In genomic region chr1:204836856-204837255, GRCh38 we compare ENCODE assay signal across 22 cellular contexts. TPM values are rescaled to one million over a fixed set of nuclear protein-coding genes. Genes with fewer than 3 reads are reported as not detected.
DNase-seq lines count a peak whose midpoint lies in the region; ATAC-seq and TF ChIP-seq lines count a peak whose summit lies in the region.
"Had no signal": no experiment of that assay in that cellular context is flagged by ENCODE, and none has a peak within 500 bp of the region (broad histone marks: within the 10 kb centered on the region; RNA-seq: fewer than 3 reads in every experiment).

No MANE protein-coding gene starts in this region.

- H3K27me3 Mint-ChIP-seq in brain = peaks cover 6% of the 10 kb centered on the region

- H3K36me3 ChIP-seq in trophoblast cell (ENCODE audit: control insufficient read depth in 1 of 2, insufficient read depth in 2 of 2, low read length in 2 of 2) = no peaks in the 10 kb centered on the region
- H3K36me3 ChIP-seq: HAP-1 had no signal

- no peak overlapping the region for H2AFZ ChIP-seq in trophoblast cell (ENCODE audit: insufficient read depth, low read length, poor library complexity)

- no peak overlapping the region for H3K4me2 ChIP-seq in trophoblast cell (ENCODE audit: low read length)
- H3K4me2 ChIP-seq: SK-N-SH had no signal

- H2BK120ac ChIP-seq in trophoblast cell (ENCODE audit: insufficient read depth, low read length, poor library complexity) = no peak overlapping the region

- H3K4me3 ChIP-seq in trophoblast cell (ENCODE audit: low read depth, low read length) = no peak overlapping the region
- H3K4me3 ChIP-seq: HAP-1 had no signal

- H2BK12ac ChIP-seq in trophoblast cell (ENCODE audit: low read length) = no peak overlapping the region

- H4K8ac ChIP-seq in trophoblast cell (ENCODE audit: low read depth, low read length) = no peak overlapping the region

- no peak overlapping the region for H3K18ac ChIP-seq in trophoblast cell (ENCODE audit: low read length)

- WGBS in trophoblast cell (ENCODE audit: extremely low coverage, insufficient coverage, insufficient read length) = no CpG with 5 or more reads among the region's 1 CpG

- no peak overlapping the region for H4K91ac ChIP-seq in trophoblast cell (ENCODE audit: low read depth, low read length)

- H3K36me3 Mint-ChIP-seq in brain = peaks cover 7% of the 10 kb centered on the region
- H3K36me3 Mint-ChIP-seq: CD8-positive, alpha-beta T cell had no signal

- no peak overlapping the region for H3K9ac ChIP-seq in trophoblast cell (ENCODE audit: low read length)
- H3K9ac ChIP-seq: SK-N-SH had no signal

- no peak for ATAC-seq in HG02610 (IDR thresholded peaks at IDR 0.05; ENCODE audit: unreplicated experiment)
- ATAC-seq: CD8-positive, alpha-beta T cell; Panc1 had no signal

- H3K79me2 ChIP-seq in trophoblast cell (ENCODE audit: control insufficient read depth, insufficient read depth, low read length, poor library complexity) = no peaks in the 10 kb centered on the region

- no peak overlapping the region for H2AK5ac ChIP-seq in trophoblast cell (ENCODE audit: low read length)

- H3K4me3 Mint-ChIP-seq in brain = peak overlapping the region in 4 of 5 experiments; percentile 2 to 53 (median 42)
- H3K4me3 Mint-ChIP-seq: CD8-positive, alpha-beta T cell; IgD-negative memory B cell had no signal

- H3K9me3 ChIP-seq in trophoblast cell (ENCODE audit: insufficient read depth, low read depth, low read length) = peaks cover 2% of the 10 kb centered on the region
- H3K9me3 ChIP-seq: HAP-1, SK-N-SH had no signal

- TF ChIP-seq POLR2A in erythroblast (IDR thresholded peaks at IDR 0.05; ENCODE audit: low read length) = no peak

- H3K4ac ChIP-seq in trophoblast cell (ENCODE audit: low read depth, low read length) = no peak overlapping the region

- no peaks in the 10 kb centered on the region for H3K27me3 ChIP-seq in trophoblast cell (ENCODE audit: insufficient read depth, low read length)

- no peak overlapping the region for H4K12ac ChIP-seq in trophoblast cell (ENCODE audit: low read depth, low read length)

- DNase-seq in EH (ENCODE audit: low read depth) (peak; percentile 44), M059J (ENCODE audit: low read depth) (peak; percentile 53), trophoblast cell (peak; percentile 30 to 81), erythroblast (lab: John Stamatoyannopoulos, UW) (no peak), NCI-H2196 treated with DMSO at 0.1 percent for 48 hours (lab: John Stamatoyannopoulos, UW; ENCODE audit: unreplicated experiment) (no peak), kidney glomerular epithelial cell (lab: John Stamatoyannopoulos, UW) (no peak)
- DNase-seq: DMS153; GF-D8; NCI-H1417 treated with DMSO at 0.1 percent for 48 hours; NCI-H187; NCI-H2227 treated with DMSO at 0.1 percent for 48 hours; NCI-H524; NCI-H774; NK-92 treated with Interleukin-12 subunit alpha and Interleukin-12 subunit beta, amount 100 ng/mL, for 24 hours; SIG-M5; SK-N-SH had no signal

- peaks cover 0 to 6% of the 10 kb centered on the region in 2 experiments for H3K4me1 ChIP-seq in trophoblast cell (ENCODE audit: control insufficient read depth in 1 of 2, insufficient read depth in 2 of 2, low read length in 2 of 2)
- H3K4me1 ChIP-seq: HAP-1 had no signal

- H3K9me3 Mint-ChIP-seq in brain = peaks cover 0 to 7% (median 0%) of the 10 kb centered on the region in 5 experiments
- H3K9me3 Mint-ChIP-seq: CD8-positive, alpha-beta T cell; IgD-negative memory B cell had no signal

- H2BK5ac ChIP-seq in trophoblast cell (ENCODE audit: low read depth, low read length, poor library complexity) = no peak overlapping the region

- peaks cover 74% of the 10 kb centered on the region for H3K4me1 Mint-ChIP-seq in brain

- no peak overlapping the region for H3K23ac ChIP-seq in trophoblast cell (ENCODE audit: low read length)

- no peak for TF ChIP-seq CTCF in brain (conservative IDR thresholded peaks at IDR 0.05)

- no peak overlapping the region for H3K27ac ChIP-seq in trophoblast cell (ENCODE audit: low read depth, low read length)

- H3K14ac ChIP-seq in trophoblast cell (ENCODE audit: low read length) = no peak overlapping the region

- H3K27ac Mint-ChIP-seq in brain = peak overlapping the region in 2 of 5 experiments; percentile 3 to 48
- H3K27ac Mint-ChIP-seq: CD8-positive, alpha-beta T cell; IgD-negative memory B cell had no signal

- H3K79me1 ChIP-seq in trophoblast cell (ENCODE audit: low read length) = no peaks in the 10 kb centered on the region

RNA-seq across cellular contexts. Expression of gene NFASC, which starts 33.8 kb away (rescaled TPM):
- 17.6 and 24.1 TPM in 2 replicates for total RNA-seq in M059J (2014; rRNA removed; shearing (Covaris generic))
- 54.4 TPM for polyA plus RNA-seq in brain (ENCODE audit: insufficient read depth, low read depth, low replicate concordance)
- polyA plus RNA-seq in trophoblast cell (2013) = 2.3 TPM in 2 replicates
- total RNA-seq: CD8-positive, alpha-beta T cell had no signal

Comparison
In these comparisons a context has a peak if more than half of its experiments do, and no peak if none do; other contexts are left out.
1. DNase-seq: peak in EH (single experiment), M059J (single experiment) and trophoblast cell (2 of 2); none in erythroblast (0 of 2), NCI-H2196 treated with DMSO at 0.1 percent for 48 hours (single experiment) and kidney glomerular epithelial cell (single experiment).